ENCODE assay signal across 16 cellular contexts in genomic region chr2:42935692-42936631, GRCh38.
DNase-seq lines count a peak whose midpoint lies in the region; ATAC-seq, FAIRE-seq and TF ChIP-seq lines count a peak whose summit lies in the region.
"Had no signal": no experiment of that assay in that cellular context is flagged by ENCODE, and none has a peak within 500 bp of the region (broad histone marks: within the 10 kb centered on the region; RNA-seq: fewer than 3 reads in every experiment).

No MANE protein-coding gene starts in this region.

- CTCF ChIA-PET in HepG2 (lab: Yijun Ruan, JAX; ENCODE audit: low intra/inter-chr PET ratio, low total read pairs) (no interaction called here), SK-N-SH (lab: Yijun Ruan, JAX) (interaction anchor here (0.6 to 2.3 kb wide), 5 partner anchors 30 to 548 kb away, joined by 3 to 10 read pairs (median 5); no protein-coding TSS in a partner anchor)

- H3K9me3 Mint-ChIP-seq in activated naive CD8-positive, alpha-beta T cell treated with anti-CD3 and anti-CD28 coated beads, Interleukin-2, amount 10 ng/mL, durations not matched to agents 7 days and 5 days: no peaks in the 10 kb centered on the region
- H3K9me3 Mint-ChIP-seq: natural killer cell had no signal

- H3K9me3 ChIP-seq in DND-41 (ENCODE audit: insufficient read depth, low read length, severe bottlenecking) (no peaks in the 10 kb centered on the region), HepG2 (ENCODE audit: low read length) (no peaks in the 10 kb centered on the region), SK-N-SH (no peaks in the 10 kb centered on the region)
- H3K9me3 ChIP-seq: upper lobe of right lung had no signal

- no peak for FAIRE-seq in HepG2 (lab: Jason Lieb, UNC)
- FAIRE-seq: GM19239 had no signal

- H3F3A ChIP-seq in SK-N-SH (replicated peaks; ENCODE audit: insufficient read depth): no peaks in the 10 kb centered on the region

- no peak overlapping the region for H3K4me3 Mint-ChIP-seq in activated naive CD8-positive, alpha-beta T cell treated with anti-CD3 and anti-CD28 coated beads, Interleukin-2, amount 10 ng/mL, durations not matched to agents 7 days and 5 days
- H3K4me3 Mint-ChIP-seq: natural killer cell had no signal

- in situ Hi-C loops in HepG2 (cut with HindIII; ENCODE audit: extremely low pct_ligation_motif_present, low pct_unique_long_range_greater_than_20kb): no loop called here

- no peak overlapping the region for H3K4me3 ChIP-seq in DND-41 (ENCODE audit: low read depth in 1 of 2, low read length in 2 of 2)
- H3K4me3 ChIP-seq in HepG2 (replicated peaks in 1 of 3; ENCODE audit: insufficient read depth in 1 of 3, low read depth in 2 of 3, low read length in 3 of 3): no peak overlapping the region
- no peak overlapping the region for H3K4me3 ChIP-seq in SK-N-SH (ENCODE audit: low read depth in 2 of 2, low read length in 1 of 2)
- H3K4me3 ChIP-seq: SK-N-MC, upper lobe of right lung had no signal

- WGBS in HepG2 (ENCODE audit: low lambda C conversion rate): 82% methylated on average over 13 of the region's 13 CpGs
- 83% methylated on average over 13 of the region's 13 CpGs for WGBS in SK-N-SH (ENCODE audit: low lambda C conversion rate)

- TF ChIP-seq EP300 in HepG2 (IDR thresholded peaks at IDR 0.05; ENCODE audit: low read depth in 2 of 2, low read length in 2 of 2): no peak
- no peak for TF ChIP-seq EP300 in HepG2 (CRISPR knock-in tag; IDR thresholded peaks at IDR 0.05; ENCODE audit: borderline replicate concordance)
- TF ChIP-seq EP300 in SK-N-SH (IDR thresholded peaks at IDR 0.05; ENCODE audit: borderline replicate concordance in 1 of 2, low read depth in 1 of 2, low read length in 1 of 2): no peak

- TF ChIP-seq CTCF in DND-41 (IDR thresholded peaks at IDR 0.05; ENCODE audit: borderline replicate concordance, extremely low read depth, low read length, poor library complexity, severe bottlenecking) (no peak), HepG2 (CRISPR knock-in tag; IDR thresholded peaks at IDR 0.05) (no peak), SK-N-SH (IDR thresholded peaks at IDR 0.05) (no peak)

- TF ChIP-seq RAD21 in HepG2 (CRISPR knock-in tag; IDR thresholded peaks at IDR 0.05) (no peak), SK-N-SH (IDR thresholded peaks at IDR 0.05; ENCODE audit: low read length) (no peak)

- no peaks in the 10 kb centered on the region for H3K9me2 ChIP-seq in SK-N-SH

- TF ChIP-seq POLR2A in HepG2 (IDR thresholded peaks at IDR 0.05; ENCODE audit: insufficient read depth in 1 of 2, low read depth in 2 of 2, low read length in 2 of 2): no peak

- POLR2A ChIA-PET in activated naive CD8-positive, alpha-beta T cell treated with anti-CD3 and anti-CD28 coated beads, Interleukin-2, amount 10 ng/mL, durations not matched to agents 7 days and 5 days (lab: Charles Lee): no interaction called here
- POLR2A ChIA-PET in HepG2 (lab: Yijun Ruan, JAX): interaction anchor here (1.6 to 2.4 kb wide), 3 partner anchors 10 to 291 kb away, joined by 3 to 19 read pairs (median 11); partner anchors contain the start of gene ZFP36L2
- POLR2A ChIA-PET in SK-N-SH (lab: Yijun Ruan, JAX): no interaction called here

- H3K4me1 ChIP-seq in DND-41 (ENCODE audit: insufficient read depth, low read length) (no peaks in the 10 kb centered on the region), HepG2 (ENCODE audit: insufficient read depth, low read length) (peaks cover 94% of the 10 kb centered on the region), SK-N-SH (ENCODE audit: control insufficient read depth in 1 of 2, insufficient read depth in 2 of 2, low read depth in 1 of 2, low read length in 1 of 2) (peaks cover 0 to 22% of the 10 kb centered on the region in 2 experiments; a peak in 1 of 4 replicates)

- no peak overlapping the region for H3K27ac Mint-ChIP-seq in activated naive CD8-positive, alpha-beta T cell treated with anti-CD3 and anti-CD28 coated beads, Interleukin-2, amount 10 ng/mL, durations not matched to agents 7 days and 5 days
- H3K27ac Mint-ChIP-seq: natural killer cell had no signal

- H3K4me1 Mint-ChIP-seq in activated naive CD8-positive, alpha-beta T cell treated with anti-CD3 and anti-CD28 coated beads, Interleukin-2, amount 10 ng/mL, durations not matched to agents 7 days and 5 days: peaks cover 3% of the 10 kb centered on the region

- H3K27me3 Mint-ChIP-seq in activated naive CD8-positive, alpha-beta T cell treated with anti-CD3 and anti-CD28 coated beads, Interleukin-2, amount 10 ng/mL, durations not matched to agents 7 days and 5 days: peaks cover 2% of the 10 kb centered on the region

- no TSS peak for BruUV-seq in HepG2 (replicated peaks; lab: Mats Ljungman, UMichigan)

- H3K4me2 ChIP-seq in DND-41 (ENCODE audit: insufficient read depth, low read length): no peak overlapping the region
- H3K4me2 ChIP-seq in HepG2 (ENCODE audit: low read depth, low read length): no peak overlapping the region
- no peak overlapping the region for H3K4me2 ChIP-seq in SK-N-SH

- intact Hi-C loops in HepG2 (cut with micrococcal nuclease; ENCODE audit: unreplicated experiment): no loop called here

- H3K79me2 ChIP-seq in DND-41 (ENCODE audit: insufficient read depth, low read length) (no peaks in the 10 kb centered on the region), HepG2 (ENCODE audit: insufficient read depth, low read length) (no peaks in the 10 kb centered on the region), SK-N-SH (ENCODE audit: insufficient read depth) (no peaks in the 10 kb centered on the region)

- no peaks in the 10 kb centered on the region for H3K36me3 Mint-ChIP-seq in activated naive CD8-positive, alpha-beta T cell treated with anti-CD3 and anti-CD28 coated beads, Interleukin-2, amount 10 ng/mL, durations not matched to agents 7 days and 5 days
- H3K36me3 Mint-ChIP-seq: natural killer cell had no signal

- H2AFZ ChIP-seq in DND-41 (ENCODE audit: low read depth, low read length) (no peak overlapping the region), HepG2 (ENCODE audit: low read length) (no peak overlapping the region), SK-N-SH (ENCODE audit: low read depth) (no peak overlapping the region)

- peak; percentile 31 for DNase-seq in NCI-H1105 treated with DMSO at 0.1 percent for 48 hours (lab: John Stamatoyannopoulos, UW)
- no peak for DNase-seq in NCI-H1105 (lab: John Stamatoyannopoulos, UW)
- no peak for DNase-seq in DND-41
- no peak for DNase-seq in activated naive CD8-positive, alpha-beta T cell treated with anti-CD3 and anti-CD28 coated beads, Interleukin-2, amount 10 ng/mL, durations not matched to agents 7 days and 5 days
- DNase-seq in HepG2 (ENCODE audit: low spot score): no peak
- DNase-seq in GM19240 (ENCODE audit: insufficient read length, low spot score): no peak
- no peak for DNase-seq in SK-N-SH
- no peak for DNase-seq in midbrain (lab: John Stamatoyannopoulos, UW)
- DNase-seq: dermis blood vessel endothelial cell, foreskin fibroblast, kidney glomerular epithelial cell, natural killer cell, NCI-H1048, upper lobe of right lung had no signal

- no peaks in the 10 kb centered on the region for H3K36me3 ChIP-seq in DND-41 (ENCODE audit: insufficient read depth, low read length)
- H3K36me3 ChIP-seq in HepG2 (replicated peaks in 1 of 2; ENCODE audit: control insufficient read depth in 1 of 2, insufficient read depth in 2 of 2, low read length in 2 of 2): no peaks in the 10 kb centered on the region
- H3K36me3 ChIP-seq in SK-N-SH (replicated peaks in 1 of 2; ENCODE audit: control insufficient read depth in 1 of 2, insufficient read depth in 2 of 2, low read length in 1 of 2): no peaks in the 10 kb centered on the region
- H3K36me3 ChIP-seq: upper lobe of right lung had no signal

- no peaks in the 10 kb centered on the region for H4K20me1 ChIP-seq in DND-41 (ENCODE audit: insufficient read depth, low read length)
- H4K20me1 ChIP-seq in HepG2 (ENCODE audit: insufficient read depth, low read length): no peaks in the 10 kb centered on the region
- H4K20me1 ChIP-seq in SK-N-SH (ENCODE audit: insufficient read depth): no peaks in the 10 kb centered on the region

- ATAC-seq in DND-41 (ENCODE audit: insufficient read depth, low read depth): peak; percentile 19; the same call in 1 of the 3 replicates
- ATAC-seq in activated naive CD8-positive, alpha-beta T cell treated with anti-CD3 and anti-CD28 coated beads, Interleukin-2, amount 10 ng/mL, durations not matched to agents 7 days and 5 days (ENCODE audit: low read depth): peak; percentile 45
- no peak for ATAC-seq in HepG2
- ATAC-seq: natural killer cell had no signal

- H3K9ac ChIP-seq in DND-41 (ENCODE audit: low read depth, low read length) (no peak overlapping the region), HepG2 (ENCODE audit: insufficient read depth, low read depth, low read length) (no peak overlapping the region), SK-N-SH (no peak overlapping the region)

- H3K27me3 ChIP-seq in DND-41 (ENCODE audit: insufficient read depth, low read length, poor library complexity) (no peaks in the 10 kb centered on the region), HepG2 (ENCODE audit: control insufficient read depth in 1 of 2, insufficient read depth in 2 of 2, low read length in 2 of 2) (no peaks in the 10 kb centered on the region; a peak in 1 of 5 replicates), SK-N-SH (ENCODE audit: insufficient read depth) (no peaks in the 10 kb centered on the region)
- H3K27me3 ChIP-seq: upper lobe of right lung had no signal

- H3K27ac ChIP-seq in DND-41 (ENCODE audit: low read length): no peak overlapping the region
- H3K27ac ChIP-seq in HepG2 (ENCODE audit: extremely low read length, insufficient read depth, low read length): no peak overlapping the region
- no peak overlapping the region for H3K27ac ChIP-seq in SK-N-SH (ENCODE audit: low read depth in 2 of 2, low read length in 1 of 2)
- H3K27ac ChIP-seq: SK-N-MC had no signal

TF ChIP-seq in HepG2, 621 proteins besides CTCF, POLR2A, EP300 and RAD21:
- TF ChIP-seq NCOR1 (IDR thresholded peaks at IDR 0.05; ENCODE audit: borderline replicate concordance, low read length): no peak
- TF ChIP-seq RORA (CRISPR knock-in tag; IDR thresholded peaks at IDR 0.05): no peak
- TF ChIP-seq ZNF121 (CRISPR knock-in tag; IDR thresholded peaks at IDR 0.05): peak; percentile 62
- TF ChIP-seq ZNF329 (CRISPR knock-in tag; IDR thresholded peaks at IDR 0.05; ENCODE audit: low read depth): no peak

TF ChIP-seq in SK-N-SH, 30 proteins besides CTCF, POLR2A, EP300 and RAD21 (continues in another document):
- no peak for TF ChIP-seq PBX3 (IDR thresholded peaks at IDR 0.05)
- no peak for TF ChIP-seq FOXM1 (IDR thresholded peaks at IDR 0.05; ENCODE audit: low read depth)
- no peak for TF ChIP-seq JUND (IDR thresholded peaks at IDR 0.05)
- TF ChIP-seq YY1 (IDR thresholded peaks at IDR 0.05; ENCODE audit: low read depth): no peak
